In the genomic region with DNA sequence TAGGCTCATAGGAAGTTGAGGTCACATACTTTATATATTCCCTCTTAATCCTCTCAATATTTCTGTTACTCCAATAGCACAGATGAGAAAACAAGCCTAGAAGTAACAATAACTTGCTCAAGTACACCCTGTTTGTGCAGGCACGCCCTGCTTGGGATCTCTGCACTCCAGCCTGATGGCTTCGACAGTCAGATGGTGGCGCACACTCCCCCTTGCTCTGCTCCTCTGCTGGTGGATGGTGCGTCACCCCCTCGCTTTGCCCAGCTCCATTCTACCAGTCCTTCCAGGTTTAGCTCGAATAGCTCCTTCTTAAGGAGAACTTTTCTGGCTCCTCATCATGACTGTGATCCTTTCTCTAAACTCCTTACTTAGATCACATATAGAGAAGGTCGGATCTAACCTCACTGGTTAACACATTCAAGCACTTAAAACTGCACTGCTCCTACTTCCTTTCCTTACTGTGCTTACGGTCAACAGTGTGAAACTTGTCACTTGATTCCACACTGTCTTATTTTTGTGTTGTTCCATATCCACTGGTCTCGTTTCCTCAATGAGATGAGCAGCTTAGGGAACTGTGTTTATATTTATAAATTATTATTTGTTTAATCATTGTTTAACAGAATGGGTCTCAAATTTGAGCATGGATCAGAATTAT, we compare ENCODE assay signal across 26 cellular contexts. TPM values are rescaled to one million over a fixed set of nuclear protein-coding genes. Genes with fewer than 3 reads are reported as not detected.
DNase-seq lines count a peak whose midpoint lies in the region; ATAC-seq and TF ChIP-seq lines count a peak whose summit lies in the region.
"Had no signal": no experiment of that assay in that cellular context is flagged by ENCODE, and none has a peak within 500 bp of the region (broad histone marks: within the 10 kb centered on the region; RNA-seq: fewer than 3 reads in every experiment).

No MANE protein-coding gene starts in this region.

- H3K36me3 ChIP-seq in right atrium auricular region: no peaks in the 10 kb centered on the region
- no peaks in the 10 kb centered on the region for H3K36me3 ChIP-seq in esophagus squamous epithelium
- no peaks in the 10 kb centered on the region for H3K36me3 ChIP-seq in parathyroid adenoma (ENCODE audit: control insufficient read depth, insufficient read depth, low read length)

- H3K4me3 Mint-ChIP-seq in activated T-helper 1 cell treated with anti-CD3 and anti-CD28 coated beads, Interleukin-12 subunit alpha, Interleukin-12 subunit beta, Interleukin-2, Interleukin-4 antibody, amounts not matched to agents 30 ng/mL and 10 ng/mL and 1 ng/mL, durations not matched to agents 14 hours and 24 hours and 36 hours: no peak overlapping the region
- H3K4me3 Mint-ChIP-seq: activated CD8-positive, alpha-beta memory T cell treated with anti-CD3 and anti-CD28 coated beads, Interleukin-2, amount 10 ng/mL, durations not matched to agents 7 days and 5 days; T-cell had no signal

- H3K9me3 ChIP-seq in right atrium auricular region: no peaks in the 10 kb centered on the region
- H3K9me3 ChIP-seq in esophagus squamous epithelium: no peaks in the 10 kb centered on the region
- H3K9me3 ChIP-seq in parathyroid adenoma (ENCODE audit: control insufficient read depth, low read length): no peaks in the 10 kb centered on the region

- no peak for TF ChIP-seq CTCF in right atrium auricular region (IDR thresholded peaks at IDR 0.05)
- no peak for TF ChIP-seq CTCF in esophagus squamous epithelium (IDR thresholded peaks at IDR 0.05)
- no peak for TF ChIP-seq CTCF in parathyroid adenoma (IDR thresholded peaks at IDR 0.05)
- no peak for TF ChIP-seq CTCF in lower leg skin (IDR thresholded peaks at IDR 0.05)

- intact Hi-C loops in cardiac septum (cut with DNase I) (no loop called here), esophagus squamous epithelium (cut with DNase I) (no loop called here), lower leg skin (cut with DNase I; ENCODE audit: low total_unique reads) (no loop called here)
- intact Hi-C loops in activated T-helper 1 cell treated with anti-CD3 and anti-CD28 coated beads, Interleukin-12 subunit alpha, Interleukin-12 subunit beta, Interleukin-2, Interleukin-4 antibody, amounts not matched to agents 30 ng/mL and 10 ng/mL and 1 ng/mL, durations not matched to agents 14 hours and 24 hours and 36 hours (cut with micrococcal nuclease): no loop called here

- DNase-seq in right atrium auricular region (ENCODE audit: low spot score): no peak
- no peak for DNase-seq in cardiac septum (ENCODE audit: low spot score)
- no peak for DNase-seq in esophagus squamous epithelium (lab: John Stamatoyannopoulos, UW)
- DNase-seq in iPS-NIHi11 (ENCODE audit: low spot score): no peak
- DNase-seq in activated T-helper 1 cell treated with anti-CD3 and anti-CD28 coated beads, Interleukin-12 subunit alpha, Interleukin-12 subunit beta, Interleukin-2, Interleukin-4 antibody, amounts not matched to agents 30 ng/mL and 10 ng/mL and 1 ng/mL, durations not matched to agents 14 hours and 24 hours and 36 hours (ENCODE audit: low spot score): no peak
- no peak for DNase-seq in lower leg skin (ENCODE audit: low spot score in 2 of 2)
- DNase-seq: ACHN; activated CD4-positive, alpha-beta T cell treated with anti-CD3 and anti-CD28 coated beads for 48 hours; activated CD8-positive, alpha-beta memory T cell treated with anti-CD3 and anti-CD28 coated beads, Interleukin-2, amount 10 ng/mL, durations not matched to agents 7 days and 5 days; dermis blood vessel endothelial cell; DMS53; foreskin keratinocyte; GOT3; KBM-7; midbrain; NCI-H187 treated with DMSO at 0.1 percent for 48 hours; NCI-H748 treated with DMSO at 0.1 percent for 48 hours; SIG-M5; substantia nigra; T-cell had no signal

- H3K27me3 Mint-ChIP-seq in activated T-helper 1 cell treated with anti-CD3 and anti-CD28 coated beads, Interleukin-12 subunit alpha, Interleukin-12 subunit beta, Interleukin-2, Interleukin-4 antibody, amounts not matched to agents 30 ng/mL and 10 ng/mL and 1 ng/mL, durations not matched to agents 14 hours and 24 hours and 36 hours (ENCODE audit: insufficient read depth): peaks cover 38% of the 10 kb centered on the region

- ATAC-seq in HG03469 (IDR thresholded peaks at IDR 0.05; ENCODE audit: unreplicated experiment): no peak
- ATAC-seq: activated CD8-positive, alpha-beta memory T cell treated with anti-CD3 and anti-CD28 coated beads, Interleukin-2, amount 10 ng/mL, durations not matched to agents 7 days and 5 days; foreskin keratinocyte; GM12878; T-cell had no signal

- no peak overlapping the region for H2AFZ ChIP-seq in parathyroid adenoma

- WGBS in esophagus squamous epithelium, 2 donors: 69 to 73% methylated on average over 9 of the region's 9 CpGs
- WGBS in lower leg skin, 2 donors: 77 to 83% methylated on average over 9 of the region's 9 CpGs

- H3K4me2 ChIP-seq in parathyroid adenoma (ENCODE audit: low read length): no peak overlapping the region

- H3K4me3 ChIP-seq in right atrium auricular region (no peak overlapping the region), esophagus squamous epithelium (no peak overlapping the region), parathyroid adenoma (ENCODE audit: low read depth, low read length) (no peak overlapping the region), lower leg skin (ENCODE audit: low read depth, poor library complexity, severe bottlenecking) (no peak overlapping the region)
- H3K4me3 ChIP-seq: GM12878 had no signal

- H3K4me1 Mint-ChIP-seq in activated T-helper 1 cell treated with anti-CD3 and anti-CD28 coated beads, Interleukin-12 subunit alpha, Interleukin-12 subunit beta, Interleukin-2, Interleukin-4 antibody, amounts not matched to agents 30 ng/mL and 10 ng/mL and 1 ng/mL, durations not matched to agents 14 hours and 24 hours and 36 hours (ENCODE audit: low read depth): peaks cover 23% of the 10 kb centered on the region

- H3K4me1 ChIP-seq in right atrium auricular region (peaks cover 0 to 62% of the 10 kb centered on the region in 2 donors), esophagus squamous epithelium (peaks cover 0 to 62% (median 8%) of the 10 kb centered on the region in 3 donors), parathyroid adenoma (peaks cover 9% of the 10 kb centered on the region)

- TF ChIP-seq POLR2A in esophagus squamous epithelium (IDR thresholded peaks at IDR 0.05) (no peak), lower leg skin (IDR thresholded peaks at IDR 0.05) (no peak)

- H3K27ac Mint-ChIP-seq in activated T-helper 1 cell treated with anti-CD3 and anti-CD28 coated beads, Interleukin-12 subunit alpha, Interleukin-12 subunit beta, Interleukin-2, Interleukin-4 antibody, amounts not matched to agents 30 ng/mL and 10 ng/mL and 1 ng/mL, durations not matched to agents 14 hours and 24 hours and 36 hours: no peak overlapping the region
- H3K27ac Mint-ChIP-seq: activated CD8-positive, alpha-beta memory T cell treated with anti-CD3 and anti-CD28 coated beads, Interleukin-2, amount 10 ng/mL, durations not matched to agents 7 days and 5 days; T-cell had no signal

- H3K9me3 Mint-ChIP-seq in activated T-helper 1 cell treated with anti-CD3 and anti-CD28 coated beads, Interleukin-12 subunit alpha, Interleukin-12 subunit beta, Interleukin-2, Interleukin-4 antibody, amounts not matched to agents 30 ng/mL and 10 ng/mL and 1 ng/mL, durations not matched to agents 14 hours and 24 hours and 36 hours: peaks cover 4% of the 10 kb centered on the region
- H3K9me3 Mint-ChIP-seq: brain, T-cell had no signal

- no peaks in the 10 kb centered on the region for H3K79me2 ChIP-seq in parathyroid adenoma

- peak overlapping the region; percentile 64 to 72 for H3K27ac ChIP-seq in right atrium auricular region
- H3K27ac ChIP-seq in esophagus squamous epithelium: peak overlapping the region in 3 of 4 donors; percentile 69 to 74 (median 74)
- H3K27ac ChIP-seq in parathyroid adenoma: peak overlapping the region; percentile 15
- H3K27ac ChIP-seq: epithelial cell of prostate, foreskin keratinocyte had no signal

- H3K27me3 ChIP-seq in right atrium auricular region (no peaks in the 10 kb centered on the region), esophagus squamous epithelium (peaks cover 0 to 15% (median 0%) of the 10 kb centered on the region in 4 donors), parathyroid adenoma (ENCODE audit: control insufficient read depth, insufficient read depth, low read length) (no peaks in the 10 kb centered on the region)

- no peak overlapping the region for H3K9ac ChIP-seq in parathyroid adenoma

- H3K36me3 Mint-ChIP-seq in activated T-helper 1 cell treated with anti-CD3 and anti-CD28 coated beads, Interleukin-12 subunit alpha, Interleukin-12 subunit beta, Interleukin-2, Interleukin-4 antibody, amounts not matched to agents 30 ng/mL and 10 ng/mL and 1 ng/mL, durations not matched to agents 14 hours and 24 hours and 36 hours (ENCODE audit: low read depth): peaks cover 4% of the 10 kb centered on the region
- H3K36me3 Mint-ChIP-seq: activated CD8-positive, alpha-beta memory T cell treated with anti-CD3 and anti-CD28 coated beads, Interleukin-2, amount 10 ng/mL, durations not matched to agents 7 days and 5 days; brain had no signal

RNA-seq across cellular contexts. Expression of a gene that starts 3.0 kb away (rescaled TPM):
- total RNA-seq in right atrium auricular region: 10 to 100 TPM; 11.1 to 17.4 TPM
- 3.3 TPM for total RNA-seq in cardiac septum
- 1 to 10 TPM in 2 of 4 donors, under 1 TPM in 2; 0.83 to 7.6 (median 3.9) TPM for total RNA-seq in esophagus squamous epithelium
- total RNA-seq in activated T-helper 1 cell treated with anti-CD3 and anti-CD28 coated beads, Interleukin-12 subunit alpha, Interleukin-12 subunit beta, Interleukin-2, Interleukin-4 antibody, amounts not matched to agents 30 ng/mL and 10 ng/mL and 1 ng/mL, durations not matched to agents 14 hours and 24 hours and 36 hours: 0.34 and 0.44 TPM in 2 replicates
- total RNA-seq in lower leg skin: 1 to 10 TPM in 2 of 4 donors, under 1 TPM in 2; 0.46 to 4.5 (median 2.2) TPM

RNA-seq across cellular contexts. Expression of a gene that starts 56.7 kb away (rescaled TPM):
- total RNA-seq in right atrium auricular region (not detected), cardiac septum (not detected), esophagus squamous epithelium (not detected), lower leg skin (not detected)
- not detected in 2 replicates for total RNA-seq in activated T-helper 1 cell treated with anti-CD3 and anti-CD28 coated beads, Interleukin-12 subunit alpha, Interleukin-12 subunit beta, Interleukin-2, Interleukin-4 antibody, amounts not matched to agents 30 ng/mL and 10 ng/mL and 1 ng/mL, durations not matched to agents 14 hours and 24 hours and 36 hours
- total RNA-seq: activated CD8-positive, alpha-beta memory T cell treated with anti-CD3 and anti-CD28 coated beads, Interleukin-2, amount 10 ng/mL, durations not matched to agents 7 days and 5 days; dermis blood vessel endothelial cell; foreskin keratinocyte; GM12878; renal cortical epithelial cell; T-cell had no signal

Comparison
In these comparisons a context has a peak if more than half of its experiments do, and no peak if none do; other contexts are left out.
1. H3K27ac ChIP-seq: peak in every context shown above with its lines; median percentile 74 in esophagus squamous epithelium; 68 in right atrium auricular region; 15 in parathyroid adenoma.